Comparison of ENCODE assay signal across 13 cellular contexts in genomic region chr3:159855599-159856495, GRCh38. TPM values are rescaled to one million over a fixed set of nuclear protein-coding genes. Genes with fewer than 3 reads are reported as not detected.
DNase-seq lines count a peak whose midpoint lies in the region; ATAC-seq, FAIRE-seq and TF ChIP-seq lines count a peak whose summit lies in the region.
"Had no signal": no experiment of that assay in that cellular context is flagged by ENCODE, and none has a peak within 500 bp of the region (broad histone marks: within the 10 kb centered on the region; RNA-seq: fewer than 3 reads in every experiment).

No MANE protein-coding gene starts in this region.

- no peak for ATAC-seq in GM21723 (IDR thresholded peaks at IDR 0.05; ENCODE audit: unreplicated experiment)

- 42 to 57% (median 55%) methylated on average over 7 of the region's 7 CpGs for WGBS in spleen, 5 donors

- peaks cover 60% of the 10 kb centered on the region for H3K4me1 ChIP-seq in keratinocyte (ENCODE audit: control insufficient read depth, extremely low read depth, insufficient read depth, low read length)
- peaks cover 11 to 77% (median 45%) of the 10 kb centered on the region in 6 donors for H3K4me1 ChIP-seq in spleen

- H3K9me3 ChIP-seq in keratinocyte (ENCODE audit: control insufficient read depth, low read depth, low read length) (no peaks in the 10 kb centered on the region), spleen (no peaks in the 10 kb centered on the region)
- H3K9me3 ChIP-seq: MG63 had no signal

- H3K4me2 ChIP-seq in keratinocyte (ENCODE audit: control insufficient read depth, extremely low read depth, insufficient read depth, low read depth, low read length): no peak overlapping the region

- no peak overlapping the region for H3K27ac ChIP-seq in keratinocyte (ENCODE audit: control insufficient read depth, insufficient read depth, low read length)
- H3K27ac ChIP-seq in spleen: peak overlapping the region in 7 of 8 donors; percentile 26 to 87 (median 76)
- H3K27ac ChIP-seq: SK-N-MC had no signal

- no peak for TF ChIP-seq POLR2A in spleen (IDR thresholded peaks at IDR 0.05)

- peaks cover 63% of the 10 kb centered on the region for H3K79me2 ChIP-seq in keratinocyte (ENCODE audit: control insufficient read depth, insufficient read depth, low read length)

- peak; percentile 71 for DNase-seq in HCEC 1CT
- DNase-seq in amniotic epithelial cell (ENCODE audit: low read depth): peak; percentile 38
- DNase-seq in keratinocyte (ENCODE audit: low read depth, low spot score): no peak
- DNase-seq in spleen: no peak
- no peak for DNase-seq in middle frontal gyrus (ENCODE audit: extremely low spot score, low spot score)
- DNase-seq in COR-L47 (lab: John Stamatoyannopoulos, UW): no peak
- DNase-seq: MG63, midbrain, NCI-H446 treated with DMSO at 0.1 percent for 48 hours had no signal

- H3K9ac ChIP-seq in keratinocyte (ENCODE audit: control insufficient read depth, extremely low read depth, insufficient read depth, low read length): no peak overlapping the region

- dilution Hi-C loops in keratinocyte (cut with MboI; ENCODE audit: extremely low pct_ligation_motif_present, low sequenced_read_pairs): no loop called here

- H3K36me3 ChIP-seq in keratinocyte (ENCODE audit: control insufficient read depth in 2 of 2, extremely low read depth in 1 of 2, insufficient read depth in 2 of 2, low read length in 2 of 2) (no peaks in the 10 kb centered on the region), spleen (no peaks in the 10 kb centered on the region)
- H3K36me3 ChIP-seq: MG63 had no signal

- H2AFZ ChIP-seq in keratinocyte (ENCODE audit: control insufficient read depth, low read length): no peak overlapping the region

- FAIRE-seq in keratinocyte (lab: Jason Lieb, UNC): peak; percentile 26
- FAIRE-seq: GM12892 had no signal

- no peaks in the 10 kb centered on the region for H4K20me1 ChIP-seq in keratinocyte (ENCODE audit: control insufficient read depth, extremely low read depth, insufficient read depth, low read length)

- H3K27me3 ChIP-seq in keratinocyte (ENCODE audit: control insufficient read depth, extremely low read depth, insufficient read depth, low read length) (no peaks in the 10 kb centered on the region), spleen (replicated peaks in 1 of 7) (no peaks in the 10 kb centered on the region)
- H3K27me3 ChIP-seq: MG63 had no signal

- no peaks in the 10 kb centered on the region for H3K9me1 ChIP-seq in keratinocyte (ENCODE audit: control insufficient read depth, extremely low read depth, insufficient read depth, low read length)

- TF ChIP-seq CTCF in keratinocyte (optimal IDR thresholded peaks at IDR 0.05 in 1 of 3, IDR thresholded peaks at IDR 0.05 in 1 of 3, conservative IDR thresholded peaks at IDR 0.05 in 1 of 3; ENCODE audit: extremely low read depth in 1 of 3, insufficient read depth in 2 of 3, low read length in 3 of 3) (no peak), spleen (IDR thresholded peaks at IDR 0.05 in 8 of 11, conservative IDR thresholded peaks at IDR 0.05 in 3 of 11) (no peak)

- intact Hi-C loops in spleen (cut with DNase I; ENCODE audit: low total_unique reads): no loop called here

- H3K4me3 ChIP-seq in keratinocyte (ENCODE audit: control insufficient read depth in 2 of 3, extremely low read depth in 1 of 3, insufficient read depth in 2 of 3, low read depth in 1 of 3, low read length in 3 of 3): no peak overlapping the region
- peak overlapping the region in 2 of 8 donors; percentile 11 to 38 for H3K4me3 ChIP-seq in spleen
- H3K4me3 ChIP-seq: MG63, SK-N-MC, skin epidermis had no signal

RNA-seq across cellular contexts. Expression of gene SCHIP1, which starts 16.2 kb away (rescaled TPM):
- polyA plus RNA-seq in keratinocyte: 0.80 to 3.1 TPM (median 1.5 TPM) in 3 replicates
- polyA plus RNA-seq in keratinocyte (2011; ENCODE audit: low read depth): 3.5 TPM
- polyA plus RNA-seq in keratinocyte (2011; cell fraction: cytosol; rRNA removed): 0.27 and 0.63 TPM in 2 replicates
- 3.5 and 3.6 TPM in 2 replicates for polyA plus RNA-seq in keratinocyte (2011; cell fraction: nucleus; rRNA removed)
- polyA plus RNA-seq in keratinocyte (2012; ENCODE audit: low replicate concordance): 0.79 and 1.9 TPM in 2 replicates
- 5.1 to 7.7 TPM (median 7.5 TPM) in 3 replicates for polyA minus RNA-seq in keratinocyte
- not detected for polyA minus RNA-seq in keratinocyte (2011; cell fraction: cytosol; rRNA and poly(A)+ RNA removed)
- polyA minus RNA-seq in keratinocyte (2011; cell fraction: nucleus; rRNA and poly(A)+ RNA removed): 7.0 and 22.3 TPM in 2 replicates
- total RNA-seq in spleen: 10 to 100 TPM in 1 of 7 donors, 1 to 10 TPM in 6; 1.7 to 10.8 (median 4.4) TPM
- polyA plus RNA-seq in spleen: 1 to 10 TPM; 1.5 to 4.3 (median 1.7) TPM

Comparison
In these comparisons a context has a peak if more than half of its experiments do, and no peak if none do; other contexts are left out.
1. DNase-seq: peak in HCEC 1CT (single experiment) and amniotic epithelial cell (single experiment); none in keratinocyte (single experiment), spleen (single experiment), middle frontal gyrus (single experiment) and COR-L47 (single experiment).